In the genomic region with DNA sequence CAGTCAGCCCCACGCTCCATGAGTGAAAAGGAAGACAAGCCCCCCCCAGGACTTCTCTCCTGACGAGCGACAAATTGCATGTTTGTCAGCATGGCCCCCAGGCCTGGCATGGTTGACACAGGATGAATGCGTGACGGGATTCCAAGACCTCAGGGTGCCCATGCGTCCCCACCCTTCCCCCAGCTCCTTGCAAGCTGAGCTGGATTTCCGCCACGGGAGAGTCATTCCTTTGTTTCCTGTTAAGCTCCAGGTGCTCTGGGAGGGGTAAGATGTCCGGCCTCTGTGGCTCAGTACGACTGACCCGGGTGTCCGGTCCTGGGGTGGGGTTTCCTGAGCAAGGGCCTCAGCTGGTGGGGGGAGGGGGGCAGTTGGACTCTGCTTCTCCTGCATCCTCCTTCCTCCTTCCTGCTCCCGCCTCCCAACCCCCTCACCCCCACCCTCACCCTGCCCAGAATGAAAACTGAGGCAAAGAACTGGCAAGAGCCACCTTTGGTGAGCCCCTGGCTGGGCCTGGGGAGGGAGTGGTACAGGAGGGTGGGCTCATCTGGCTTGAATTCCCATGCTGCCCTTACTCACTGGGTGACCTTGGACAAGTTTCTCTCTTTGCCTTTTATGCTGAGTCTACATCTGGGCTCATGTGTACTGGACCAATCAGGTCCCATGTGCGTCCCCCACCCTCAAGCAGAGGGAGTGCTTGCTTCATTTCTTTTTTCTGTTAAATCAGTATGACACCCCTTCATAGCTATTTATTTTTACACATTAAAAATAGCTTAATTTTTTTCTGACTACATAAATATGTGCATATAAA, we compare ENCODE assay signal across 2 cellular contexts.
TF ChIP-seq lines count a peak whose summit lies in the region.

No MANE protein-coding gene starts in this region.

TF ChIP-seq in A549, 52 proteins besides CTCF, POLR2A, EP300 and RAD21:
- TF ChIP-seq ZNF302 (CRISPR knock-in tag; IDR thresholded peaks at IDR 0.05), result no peak
- TF ChIP-seq, protein P1, sequence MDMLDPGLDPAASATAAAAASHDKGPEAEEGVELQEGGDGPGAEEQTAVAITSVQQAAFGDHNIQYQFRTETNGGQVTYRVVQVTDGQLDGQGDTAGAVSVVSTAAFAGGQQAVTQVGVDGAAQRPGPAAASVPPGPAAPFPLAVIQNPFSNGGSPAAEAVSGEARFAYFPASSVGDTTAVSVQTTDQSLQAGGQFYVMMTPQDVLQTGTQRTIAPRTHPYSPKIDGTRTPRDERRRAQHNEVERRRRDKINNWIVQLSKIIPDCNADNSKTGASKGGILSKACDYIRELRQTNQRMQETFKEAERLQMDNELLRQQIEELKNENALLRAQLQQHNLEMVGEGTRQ (IDR thresholded peaks at IDR 0.05), result no peak
- peak; percentile 63 for TF ChIP-seq MAFK (IDR thresholded peaks at IDR 0.05; ENCODE audit: partially characterized antibody)

TF ChIP-seq in IMR-90, 13 proteins besides CTCF, POLR2A, EP300 and RAD21:
- no peak for TF ChIP-seq CEBPB (IDR thresholded peaks at IDR 0.05; ENCODE audit: low read depth, low read length)
- peak; percentile 66 for TF ChIP-seq MAFK (IDR thresholded peaks at IDR 0.05; ENCODE audit: low read depth, low read length)
- no peak for TF ChIP-seq BHLHE40 (IDR thresholded peaks at IDR 0.05; ENCODE audit: low read depth, low read length)
